ENCODE assay signal across 8 cellular contexts in genomic region chr9:133509179-133510083, GRCh38. TPM values are rescaled to one million over a fixed set of nuclear protein-coding genes. Genes with fewer than 3 reads are reported as not detected.
DNase-seq lines count a peak whose midpoint lies in the region; TF ChIP-seq lines count a peak whose summit lies in the region.

No MANE protein-coding gene starts in this region.

- H3K9me3 Mint-ChIP-seq in mesothelial cell of epicardium: no peaks in the 10 kb centered on the region
- no peaks in the 10 kb centered on the region for H3K9me3 Mint-ChIP-seq in activated T-helper 2 cell treated with anti-CD3 and anti-CD28 coated beads, Interferon-gamma antibody, Interleukin-2, Interleukin-4, amounts not matched to agents 10 μg/mL and 5 μg/mL and 100 μg/mL, durations not matched to agents 14 hours and 24 hours and 36 hours

- H3K4me1 Mint-ChIP-seq in mesothelial cell of epicardium: peaks cover 34% of the 10 kb centered on the region
- H3K4me1 Mint-ChIP-seq in activated T-helper 2 cell treated with anti-CD3 and anti-CD28 coated beads, Interferon-gamma antibody, Interleukin-2, Interleukin-4, amounts not matched to agents 10 μg/mL and 5 μg/mL and 100 μg/mL, durations not matched to agents 14 hours and 24 hours and 36 hours (ENCODE audit: low read depth): peaks cover 6% of the 10 kb centered on the region

- DNase-seq in DMS79 (lab: John Stamatoyannopoulos, UW): peak; percentile 77
- peak; percentile 6 to 98 (median 95) for DNase-seq in NCI-H1417 (lab: John Stamatoyannopoulos, UW)
- DNase-seq in amygdala (lab: John Stamatoyannopoulos, UW): peak in 33 of 56 donors; percentile 12 to 74 (median 49)
- DNase-seq in mesothelial cell of epicardium (ENCODE audit: low spot score in 2 of 2, unreplicated experiment in 2 of 2): peak in 1 of 2 experiments; percentile 66
- no peak for DNase-seq in cerebellum (ENCODE audit: low spot score)
- DNase-seq in activated T-helper 2 cell treated with anti-CD3 and anti-CD28 coated beads, Interferon-gamma antibody, Interleukin-2, Interleukin-4, amounts not matched to agents 10 μg/mL and 5 μg/mL and 100 μg/mL, durations not matched to agents 14 hours and 24 hours and 36 hours (ENCODE audit: low spot score): no peak
- no peak for DNase-seq in stimulated activated CD4-positive, alpha-beta T cell treated with anti-CD3 and anti-CD28 coated beads, Interleukin-4, amount 100 ng/mL, for 4 hours
- no peak for DNase-seq in cerebellar cortex (ENCODE audit: low spot score)

- H3K4me3 Mint-ChIP-seq in mesothelial cell of epicardium: peak overlapping the region; percentile 32
- no peak overlapping the region for H3K4me3 Mint-ChIP-seq in activated T-helper 2 cell treated with anti-CD3 and anti-CD28 coated beads, Interferon-gamma antibody, Interleukin-2, Interleukin-4, amounts not matched to agents 10 μg/mL and 5 μg/mL and 100 μg/mL, durations not matched to agents 14 hours and 24 hours and 36 hours (ENCODE audit: low read depth)

- H3K27me3 Mint-ChIP-seq in mesothelial cell of epicardium (ENCODE audit: low read depth): no peaks in the 10 kb centered on the region
- H3K27me3 Mint-ChIP-seq in activated T-helper 2 cell treated with anti-CD3 and anti-CD28 coated beads, Interferon-gamma antibody, Interleukin-2, Interleukin-4, amounts not matched to agents 10 μg/mL and 5 μg/mL and 100 μg/mL, durations not matched to agents 14 hours and 24 hours and 36 hours (ENCODE audit: low read depth): peaks cover 5% of the 10 kb centered on the region

- H3K36me3 Mint-ChIP-seq in mesothelial cell of epicardium: no peaks in the 10 kb centered on the region
- H3K36me3 Mint-ChIP-seq in activated T-helper 2 cell treated with anti-CD3 and anti-CD28 coated beads, Interferon-gamma antibody, Interleukin-2, Interleukin-4, amounts not matched to agents 10 μg/mL and 5 μg/mL and 100 μg/mL, durations not matched to agents 14 hours and 24 hours and 36 hours (ENCODE audit: low read depth): no peaks in the 10 kb centered on the region

- intact Hi-C loops in activated T-helper 2 cell treated with anti-CD3 and anti-CD28 coated beads, Interferon-gamma antibody, Interleukin-2, Interleukin-4, amounts not matched to agents 10 μg/mL and 5 μg/mL and 100 μg/mL, durations not matched to agents 14 hours and 24 hours and 36 hours (cut with micrococcal nuclease): no loop called here

- H3K27ac Mint-ChIP-seq in mesothelial cell of epicardium: peak overlapping the region; percentile 72
- no peak overlapping the region for H3K27ac Mint-ChIP-seq in activated T-helper 2 cell treated with anti-CD3 and anti-CD28 coated beads, Interferon-gamma antibody, Interleukin-2, Interleukin-4, amounts not matched to agents 10 μg/mL and 5 μg/mL and 100 μg/mL, durations not matched to agents 14 hours and 24 hours and 36 hours

- TF ChIP-seq CTCF in mesothelial cell of epicardium (IDR thresholded peaks at IDR 0.05; ENCODE audit: unreplicated experiment): no peak

RNA-seq across cellular contexts. Expression of gene MYMK, which starts 15.3 kb away (rescaled TPM):
- total RNA-seq in mesothelial cell of epicardium (not detected in 3 replicates), cerebellum (not detected)
- total RNA-seq in activated T-helper 2 cell treated with anti-CD3 and anti-CD28 coated beads, Interferon-gamma antibody, Interleukin-2, Interleukin-4, amounts not matched to agents 10 μg/mL and 5 μg/mL and 100 μg/mL, durations not matched to agents 14 hours and 24 hours and 36 hours: not detected in 2 replicates

RNA-seq across cellular contexts. Expression of gene ADAMTSL2, which starts 25.1 kb away (rescaled TPM):
- total RNA-seq in mesothelial cell of epicardium (6.2 to 7.0 TPM (median 6.5 TPM) in 3 replicates), cerebellum (1.8 TPM)
- not detected in 2 replicates for total RNA-seq in activated T-helper 2 cell treated with anti-CD3 and anti-CD28 coated beads, Interferon-gamma antibody, Interleukin-2, Interleukin-4, amounts not matched to agents 10 μg/mL and 5 μg/mL and 100 μg/mL, durations not matched to agents 14 hours and 24 hours and 36 hours

RNA-seq across cellular contexts. Expression of gene SLC2A6, which starts 30.5 kb away (rescaled TPM):
- total RNA-seq in mesothelial cell of epicardium (8.2 to 9.0 TPM (median 8.2 TPM) in 3 replicates), cerebellum (9.2 TPM)
- 6.1 and 6.5 TPM in 2 replicates for total RNA-seq in activated T-helper 2 cell treated with anti-CD3 and anti-CD28 coated beads, Interferon-gamma antibody, Interleukin-2, Interleukin-4, amounts not matched to agents 10 μg/mL and 5 μg/mL and 100 μg/mL, durations not matched to agents 14 hours and 24 hours and 36 hours

RNA-seq across cellular contexts. Expression of gene CACFD1, which starts 49.7 kb away (rescaled TPM):
- total RNA-seq in mesothelial cell of epicardium (35.4 to 44.5 TPM (median 40.2 TPM) in 3 replicates), cerebellum (21.6 TPM)
- total RNA-seq in activated T-helper 2 cell treated with anti-CD3 and anti-CD28 coated beads, Interferon-gamma antibody, Interleukin-2, Interleukin-4, amounts not matched to agents 10 μg/mL and 5 μg/mL and 100 μg/mL, durations not matched to agents 14 hours and 24 hours and 36 hours: 0.46 TPM in 2 replicates

Comparison
In these comparisons a context has a peak if more than half of its experiments do, and no peak if none do; other contexts are left out.
1. DNase-seq: peak in DMS79 (single experiment), NCI-H1417 (3 of 3) and amygdala (33 of 56); none in cerebellum (single experiment), activated T-helper 2 cell treated with anti-CD3 and anti-CD28 coated beads, Interferon-gamma antibody, Interleukin-2, Interleukin-4, amounts not matched to agents 10 μg/mL and 5 μg/mL and 100 μg/mL, durations not matched to agents 14 hours and 24 hours and 36 hours (single experiment), stimulated activated CD4-positive, alpha-beta T cell treated with anti-CD3 and anti-CD28 coated beads, Interleukin-4, amount 100 ng/mL, for 4 hours (0 of 2) and cerebellar cortex (single experiment).